28 cellular contexts compared by ENCODE assay signal in the genomic region with DNA sequence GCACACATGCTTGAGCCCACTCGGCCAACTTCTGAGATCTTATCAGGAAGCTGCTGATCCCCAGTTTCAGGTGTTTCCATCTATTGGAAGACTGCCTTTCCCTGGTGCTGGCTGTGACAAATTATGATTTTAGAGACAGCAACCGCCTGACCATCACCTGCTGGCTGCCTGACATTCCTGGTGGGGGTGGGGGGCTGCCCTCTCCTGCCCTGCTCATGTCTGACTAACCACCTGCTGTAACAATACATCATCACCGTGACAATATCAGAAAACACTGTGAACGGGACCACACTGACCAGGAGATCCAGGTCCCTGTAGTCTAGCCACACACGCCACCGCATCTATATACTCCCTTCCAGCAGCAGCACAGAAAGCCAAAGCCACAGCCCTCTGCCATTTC.
"Had no signal": no experiment of that assay in that cellular context is flagged by ENCODE, and none has a peak within 500 bp of the region (broad histone marks: within the 10 kb centered on the region; RNA-seq: fewer than 3 reads in every experiment).

No MANE protein-coding gene starts in this region.

- H3K4me3 Mint-ChIP-seq: naive B cell, neural crest cell had no signal

- H2AFZ ChIP-seq: parathyroid adenoma had no signal

- H3K27ac ChIP-seq: cardiac muscle cell, heart right ventricle, lower lobe of right lung, parathyroid adenoma, prostate gland, right lobe of liver, stomach, thoracic aorta, transverse colon had no signal

- H3K4me1 ChIP-seq: parathyroid adenoma, prostate gland, right lobe of liver had no signal

- H3K9me3 ChIP-seq: heart right ventricle, lower lobe of right lung, prostate gland, right lobe of liver, stomach, thoracic aorta, transverse colon had no signal

- H3K79me2 ChIP-seq: parathyroid adenoma had no signal

- H3K27ac Mint-ChIP-seq: naive B cell had no signal

- H3K9ac ChIP-seq: parathyroid adenoma had no signal

- H3K9me3 Mint-ChIP-seq: naive B cell had no signal

- FAIRE-seq: colon, endothelial cell of umbilical vein, islet of Langerhans had no signal

- ATAC-seq: left lobe of liver, lower lobe of right lung, right lobe of liver had no signal

- H3K27me3 ChIP-seq: cardiac muscle cell, right lobe of liver, stomach, transverse colon had no signal

- H3K36me3 Mint-ChIP-seq: naive B cell had no signal

- H3K4me3 ChIP-seq: cardiac muscle cell, lower lobe of right lung, prostate gland, right lobe of liver, stomach, thoracic aorta, transverse colon had no signal

- DNase-seq: dermis blood vessel endothelial cell; erythroblast; foreskin melanocyte; heart right ventricle; hypothalamus; kidney glomerular epithelial cell; lower lobe of right lung; mesenchymal stem cell; midbrain; naive B cell; occipital lobe; retina; right lobe of liver; stimulated activated CD4-positive, alpha-beta T cell treated with anti-CD3 and anti-CD28 coated beads, Interleukin-2, amount 100 ng/mL, for 24 hours; stimulated activated CD4-positive, alpha-beta T cell treated with anti-CD3 and anti-CD28 coated beads, Interleukin-4, amount 100 ng/mL, for 4 hours; stimulated activated naive CD4-positive, alpha-beta T cell; stomach; substantia nigra; transverse colon had no signal

- H3K4me1 Mint-ChIP-seq: naive B cell had no signal

- H3K36me3 ChIP-seq: cardiac muscle cell, heart right ventricle, lower lobe of right lung, prostate gland, right lobe of liver, stomach, thoracic aorta, transverse colon had no signal
